ENCODE assay signal across 6 cellular contexts in the genomic region with DNA sequence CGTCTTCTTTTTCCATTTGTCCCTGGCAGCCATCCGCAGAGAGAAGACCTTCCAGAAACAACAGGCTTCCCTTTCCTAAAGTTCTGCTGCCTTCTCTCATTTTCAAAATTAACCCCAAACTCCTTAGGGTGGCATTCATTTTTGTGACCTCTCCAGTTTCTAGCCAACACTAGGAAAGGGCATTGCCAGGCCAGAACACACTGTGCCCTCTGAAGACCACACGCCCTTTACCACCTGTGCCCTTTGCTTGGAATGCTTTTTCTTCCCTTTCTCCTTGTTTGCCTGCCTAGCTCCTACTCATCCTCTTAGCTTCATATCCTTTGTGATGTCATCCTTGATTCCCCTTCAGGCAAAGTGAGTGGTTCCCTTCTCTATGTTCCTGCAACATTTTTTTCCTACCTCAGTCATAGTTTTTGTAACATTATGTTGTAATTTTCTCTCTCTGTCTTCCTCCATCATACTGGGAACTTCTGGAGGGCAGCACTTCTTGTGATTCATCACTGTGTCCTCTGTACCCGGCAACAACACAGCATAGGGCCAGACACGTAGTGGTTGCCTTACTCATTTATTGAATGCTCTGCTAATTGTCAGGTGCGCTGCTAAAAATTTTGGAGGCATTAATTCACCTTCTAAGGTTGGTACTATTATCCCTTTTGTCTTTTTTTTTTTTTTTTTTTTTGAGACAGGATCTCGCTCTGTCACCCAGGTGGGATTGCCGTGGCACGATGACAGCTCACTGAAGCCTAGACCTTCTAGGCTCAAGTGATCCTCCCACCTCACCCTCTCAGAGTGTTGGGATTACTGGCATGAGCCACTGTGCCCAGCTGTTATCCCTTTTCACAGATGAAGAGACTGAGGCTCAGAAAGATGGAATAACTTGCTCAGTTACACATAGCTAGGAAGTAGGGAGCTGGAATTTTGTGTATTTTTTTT. TPM values are rescaled to one million over a fixed set of nuclear protein-coding genes. Genes with fewer than 3 reads are reported as not detected.
DNase-seq lines count a peak whose midpoint lies in the region; ATAC-seq and TF ChIP-seq lines count a peak whose summit lies in the region.

No MANE protein-coding gene starts in this region.

- H3K9ac ChIP-seq in mucosa of stomach (ENCODE audit: low read length): peak overlapping the region; percentile 96

- no peak for DNase-seq in GM12865 (ENCODE audit: low read depth)

- WGBS in adipose tissue, 3 donors: 52 to 55% (median 53%) methylated on average over 9 of the region's 9 CpGs

- peaks cover 5% of the 10 kb centered on the region for H3K36me3 ChIP-seq in mucosa of stomach (ENCODE audit: control insufficient read depth, insufficient read depth, low read length)

- no peak for TF ChIP-seq CTCF in GM12865 (IDR thresholded peaks at IDR 0.05; ENCODE audit: insufficient read depth, low read depth, low read length, missing control alignments)

- peaks cover 16% of the 10 kb centered on the region for H3K4me1 ChIP-seq in mucosa of stomach (ENCODE audit: control insufficient read depth, insufficient read depth, low read length)

- ATAC-seq in GM18498 (IDR thresholded peaks at IDR 0.05; ENCODE audit: unreplicated experiment): no peak
- no peak for ATAC-seq in HG03045 (IDR thresholded peaks at IDR 0.05; ENCODE audit: unreplicated experiment)
- ATAC-seq in GM21360 (IDR thresholded peaks at IDR 0.05; ENCODE audit: unreplicated experiment): no peak

- peak overlapping the region; percentile 100 for H3K27ac ChIP-seq in adipose tissue (ENCODE audit: low read depth, low read length)

- H3K4me3 ChIP-seq in GM12865 (ENCODE audit: low read depth, low read length): peak overlapping the region; percentile 86
- H3K4me3 ChIP-seq in mucosa of stomach (ENCODE audit: low read length): peak overlapping the region; percentile 72

- no peaks in the 10 kb centered on the region for H3K9me3 ChIP-seq in mucosa of stomach (ENCODE audit: control insufficient read depth, low read length)

- H3K27me3 ChIP-seq in mucosa of stomach (ENCODE audit: control insufficient read depth, insufficient read depth, low read length): no peaks in the 10 kb centered on the region

RNA-seq across cellular contexts. Expression of gene KAT8, which starts 1.0 kb away (rescaled TPM):
- 10 to 100 TPM; 37.6 to 41.5 (median 39.9) TPM for polyA plus RNA-seq in adipose tissue

RNA-seq across cellular contexts. Expression of gene BCKDK, which starts 10.3 kb away (rescaled TPM):
- polyA plus RNA-seq in adipose tissue: 10 to 100 TPM; 31.4 to 79.6 (median 45.4) TPM

RNA-seq across cellular contexts. Expression of gene PRSS8, which starts 17.0 kb away (rescaled TPM):
- 100 to 1,000 TPM in 1 of 3 donors, 10 to 100 TPM in 1, 1 to 10 TPM in 1; 1.3 to 159 (median 11.2) TPM for polyA plus RNA-seq in adipose tissue

RNA-seq across cellular contexts. Expression of gene VKORC1, which starts 23.9 kb away (rescaled TPM):
- polyA plus RNA-seq in adipose tissue: 100 to 1,000 TPM; 106 to 132 (median 113) TPM

RNA-seq across cellular contexts. Expression of gene PRSS53, which starts 29.7 kb away (rescaled TPM):
- polyA plus RNA-seq in adipose tissue: 1 to 10 TPM in 1 of 3 donors, under 1 TPM in 2; 0.45 to 2.4 (median 0.88) TPM
